In the genomic region with DNA sequence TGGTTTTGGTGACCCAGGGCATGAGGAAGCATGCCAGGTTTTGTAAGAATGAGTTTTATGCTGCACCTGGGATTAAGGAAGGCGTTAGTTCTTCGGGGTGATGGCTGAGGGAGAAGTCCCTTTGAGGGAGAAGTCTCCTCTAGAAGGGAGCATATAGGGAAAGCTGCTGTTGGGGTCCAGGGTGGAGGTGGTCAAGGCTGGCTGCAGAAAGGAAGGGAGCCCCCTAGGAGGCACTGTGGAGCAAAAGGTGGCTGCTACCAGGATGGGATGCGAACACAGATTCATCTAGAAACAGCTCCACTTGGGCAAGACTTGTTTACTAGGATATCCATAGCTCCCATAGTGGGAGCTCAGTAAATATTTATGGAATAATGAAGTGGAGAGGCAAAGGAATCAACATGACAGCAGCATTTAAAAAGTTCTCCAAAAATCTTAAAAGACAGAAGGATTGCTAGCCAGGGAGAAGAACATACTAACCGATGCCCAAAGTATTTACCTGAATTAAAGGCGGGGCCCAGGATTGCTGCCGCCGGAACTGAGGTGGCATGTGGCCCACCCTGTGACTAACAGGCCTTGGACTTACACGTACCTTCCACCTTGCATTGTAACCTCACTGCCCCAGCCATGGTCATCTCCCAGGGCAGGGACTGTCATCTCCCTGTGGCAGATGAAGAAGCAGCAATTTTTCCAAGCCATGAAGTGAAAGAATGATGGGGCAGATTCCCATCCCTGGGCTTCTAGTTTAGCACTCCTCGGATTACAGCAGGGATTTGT, we compare ENCODE assay signal across 10 cellular contexts. TPM values are rescaled to one million over a fixed set of nuclear protein-coding genes. Genes with fewer than 3 reads are reported as not detected.
A peak's percentile ranks its signal among the peaks of the same experiment; 100 is the strongest.
DNase-seq lines count a peak whose midpoint lies in the region; FAIRE-seq and TF ChIP-seq lines count a peak whose summit lies in the region.
"Had no signal": no experiment of that assay in that cellular context is flagged by ENCODE, and none has a peak within 500 bp of the region (broad histone marks: within the 10 kb centered on the region; RNA-seq: fewer than 3 reads in every experiment).

No MANE protein-coding gene starts in this region.

- CTCF ChIA-PET in RWPE1 (lab: Yijun Ruan, JAX) (interaction anchor here (0.7 to 0.8 kb wide), 2 partner anchors 71 to 1005 kb away, joined by 3 read pairs; no protein-coding TSS in a partner anchor), Caco-2 (lab: Charles Lee) (interaction anchor here (0.5 to 1.3 kb wide), 3 partner anchors 39 to 340 kb away, joined by 3 read pairs; no protein-coding TSS in a partner anchor)

- no peaks in the 10 kb centered on the region for H3K4me1 Mint-ChIP-seq in Caco-2 (ENCODE audit: low read depth, unreplicated experiment)

- DNase-seq in RWPE1 (ENCODE audit: low spot score) (peak; percentile 30), fibroblast of lung (ENCODE audit: low read depth in 2 of 2) (no peak), small intestine (peak; percentile 11), SIG-M5 (lab: John Stamatoyannopoulos, UW) (no peak), HUDEP-2 (lab: John Stamatoyannopoulos, UW; ENCODE audit: unreplicated experiment in 76 of 76) (no peak), Caco-2 (no peak)
- DNase-seq: activated CD8-positive, alpha-beta memory T cell treated with anti-CD3 and anti-CD28 coated beads for 24 hours; aorta; NCI-H1694 treated with DMSO at 0.1 percent for 48 hours had no signal

- 45 to 64% (median 56%) methylated on average over 9 of the region's 9 CpGs for WGBS in small intestine, 3 donors

- H3K79me2 ChIP-seq in fibroblast of lung (ENCODE audit: control insufficient read depth, insufficient read depth, low read length) = no peaks in the 10 kb centered on the region

- no peaks in the 10 kb centered on the region for H3K9me3 Mint-ChIP-seq in Caco-2 (ENCODE audit: unreplicated experiment)

- POLR2A ChIA-PET in RWPE1 (lab: Yijun Ruan, JAX; ENCODE audit: low non-redundant PET) (interaction anchor here (0.5 kb wide), 1 partner anchor 138 kb away, joined by 3 read pairs; no protein-coding TSS in a partner anchor), Caco-2 (lab: Charles Lee) (no interaction called here)

- H3K27ac ChIP-seq in RWPE1 (peak overlapping the region; percentile 81), fibroblast of lung (ENCODE audit: insufficient read depth, low read length) (peak overlapping the region; percentile 34), small intestine (ENCODE audit: low read depth in 1 of 2, low read length in 1 of 2) (peak overlapping the region in 1 of 2 donors; percentile 27)

- no peak for FAIRE-seq in small intestine (lab: Jason Lieb, UNC)

- H3K4me3 ChIP-seq in GM12875 (ENCODE audit: low read depth, low read length) = no peak overlapping the region
- H3K4me3 ChIP-seq in fibroblast of lung (replicated peaks in 1 of 4; ENCODE audit: control extremely low read depth in 1 of 4, insufficient read depth in 1 of 4, low read depth in 3 of 4, low read length in 4 of 4) = no peak overlapping the region
- H3K4me3 ChIP-seq in small intestine (ENCODE audit: low read depth in 1 of 2, low read length in 2 of 2) = no peak overlapping the region
- no peak overlapping the region for H3K4me3 ChIP-seq in Caco-2 (ENCODE audit: low read depth, low read length)

- H3K36me3 ChIP-seq in fibroblast of lung (ENCODE audit: control insufficient read depth, insufficient read depth, low read length) (peaks cover 36% of the 10 kb centered on the region), small intestine (ENCODE audit: control insufficient read depth in 2 of 2, insufficient read depth in 2 of 2, low read length in 2 of 2) (no peaks in the 10 kb centered on the region), Caco-2 (ENCODE audit: control insufficient read depth, insufficient read depth, low read length) (no peaks in the 10 kb centered on the region; the same call in 1 of the 2 replicates)

- no peak overlapping the region for H3K4me3 Mint-ChIP-seq in Caco-2 (ENCODE audit: unreplicated experiment)

- no peaks in the 10 kb centered on the region for H3K36me3 Mint-ChIP-seq in Caco-2 (ENCODE audit: insufficient read depth, unreplicated experiment)

- peak; percentile 27; the same call in 1 of the 2 replicates for TF ChIP-seq CTCF in GM12875 (IDR thresholded peaks at IDR 0.05; ENCODE audit: borderline replicate concordance, insufficient read depth, low read depth, low read length)
- TF ChIP-seq CTCF in RWPE1 (conservative IDR thresholded peaks at IDR 0.05; ENCODE audit: low read depth) = no peak
- peak; percentile 49 to 52 for TF ChIP-seq CTCF in fibroblast of lung (conservative IDR thresholded peaks at IDR 0.05 in 1 of 2, IDR thresholded peaks at IDR 0.05 in 1 of 2; ENCODE audit: low read depth in 1 of 2, low read length in 2 of 2)
- TF ChIP-seq CTCF in Caco-2 (IDR thresholded peaks at IDR 0.05; ENCODE audit: insufficient read depth in 1 of 2, low read depth in 1 of 2, low read length in 1 of 2, severe bottlenecking in 1 of 2, unreplicated experiment in 1 of 2) = no peak

- BruUV-seq in Caco-2 (replicated peaks; lab: Mats Ljungman, UMichigan) = no TSS peak

- intact Hi-C loops in Caco-2 (cut with micrococcal nuclease; ENCODE audit: unreplicated experiment) = loop anchor here (10.0 kb wide), 1 partner anchor 1023 kb away; the partner anchor contains the start of gene BBS2

- H4K20me1 ChIP-seq in fibroblast of lung (ENCODE audit: control insufficient read depth, extremely low read depth, insufficient read depth, low read length) = no peaks in the 10 kb centered on the region

- H3K4me2 ChIP-seq in fibroblast of lung (ENCODE audit: extremely low read depth, insufficient read depth, low read length) = no peak overlapping the region

- no peak overlapping the region for H2AFZ ChIP-seq in fibroblast of lung (ENCODE audit: low read length)

- peaks cover 36% of the 10 kb centered on the region for H3K4me1 ChIP-seq in fibroblast of lung (ENCODE audit: control insufficient read depth, extremely low read depth, insufficient read depth, low read length)
- H3K4me1 ChIP-seq in small intestine (ENCODE audit: control insufficient read depth in 2 of 2, insufficient read depth in 1 of 2, low read depth in 1 of 2, low read length in 1 of 2) = peaks cover 2 to 14% of the 10 kb centered on the region in 2 donors
- H3K4me1 ChIP-seq in Caco-2 = peaks cover 14% of the 10 kb centered on the region

- H3K27ac Mint-ChIP-seq in Caco-2 (ENCODE audit: unreplicated experiment) = no peak overlapping the region

- H3K27me3 Mint-ChIP-seq in Caco-2 (ENCODE audit: insufficient read depth, unreplicated experiment) = no peaks in the 10 kb centered on the region

- no peak overlapping the region for H3K9ac ChIP-seq in fibroblast of lung (ENCODE audit: insufficient read depth, low read length)

- H3K27me3 ChIP-seq in fibroblast of lung (ENCODE audit: control insufficient read depth, insufficient read depth, low read length) = no peaks in the 10 kb centered on the region
- no peaks in the 10 kb centered on the region for H3K27me3 ChIP-seq in small intestine (ENCODE audit: control insufficient read depth in 2 of 2, insufficient read depth in 2 of 2, low read length in 2 of 2)
- no peaks in the 10 kb centered on the region for H3K27me3 ChIP-seq in Caco-2 (replicated peaks; ENCODE audit: control insufficient read depth, insufficient read depth, low read length)

- no peaks in the 10 kb centered on the region for H3K9me3 ChIP-seq in fibroblast of lung (ENCODE audit: control insufficient read depth, insufficient read depth, low read depth, low read length)
- no peaks in the 10 kb centered on the region for H3K9me3 ChIP-seq in small intestine (ENCODE audit: control insufficient read depth, low read depth)
- no peaks in the 10 kb centered on the region for H3K9me3 ChIP-seq in Caco-2

RNA-seq across cellular contexts. Expression of gene LPCAT2, which starts 7.1 kb away (rescaled TPM):
- total RNA-seq in fibroblast of lung = 13.1 and 17.8 TPM in 2 replicates
- 10.2 and 13.6 TPM in 2 replicates for polyA plus RNA-seq in fibroblast of lung
- 5.4 and 9.0 TPM in 2 replicates for polyA plus RNA-seq in fibroblast of lung (2012)
- polyA minus RNA-seq in fibroblast of lung (ENCODE audit: low replicate concordance) = 3.4 and 5.3 TPM in 2 replicates
- 1 to 10 TPM; 1.3 to 7.4 (median 2.4) TPM for polyA plus RNA-seq in small intestine
- total RNA-seq in Caco-2 (2022) = 20.7 and 25.2 TPM in 2 replicates

RNA-seq across cellular contexts. Expression of gene MMP2, which starts 22.7 kb away (rescaled TPM):
- total RNA-seq in fibroblast of lung (1,311 and 1,457 TPM in 2 replicates), Caco-2 (2022) (0.14 and 0.91 TPM in 2 replicates)
- polyA plus RNA-seq in fibroblast of lung (760 and 1,609 TPM in 2 replicates), small intestine (10 to 100 TPM in 2 of 3 donors, 1 to 10 TPM in 1; 1.6 to 97.2 (median 16.5) TPM)
- polyA plus RNA-seq in fibroblast of lung (2012) = 608 and 1,202 TPM in 2 replicates
- polyA minus RNA-seq in fibroblast of lung (ENCODE audit: low replicate concordance) = 617 and 1,278 TPM in 2 replicates

Comparison
In these comparisons a context has a peak if more than half of its experiments do, and no peak if none do; other contexts are left out.
1. CTCF ChIP-seq: peak in GM12875 (single experiment) and fibroblast of lung (2 of 2); none in RWPE1 (single experiment) and Caco-2 (0 of 2).
2. DNase-seq: peak in RWPE1 (single experiment) and small intestine (single experiment); none in fibroblast of lung (0 of 2), SIG-M5 (single experiment), HUDEP-2 (0 of 76) and Caco-2 (0 of 2).
3. RNA of gene MMP2, which starts 22.7 kb away (total RNA-seq): 1,311 to 1,457 TPM in fibroblast of lung; 0.14 to 0.91 TPM in Caco-2; every median in the first group is over 100 times any median in the second.